ENCODE assay signal across 11 cellular contexts in genomic region chr6:15363523-15364400, GRCh38.
DNase-seq lines count a peak whose midpoint lies in the region; ATAC-seq and TF ChIP-seq lines count a peak whose summit lies in the region.
"Had no signal": no experiment of that assay in that cellular context is flagged by ENCODE, and none has a peak within 500 bp of the region (broad histone marks: within the 10 kb centered on the region; RNA-seq: fewer than 3 reads in every experiment).

No MANE protein-coding gene starts in this region.

- no peaks in the 10 kb centered on the region for H3K27me3 Mint-ChIP-seq in activated T-cell treated with anti-CD3 and anti-CD28 coated beads, Interleukin-2, amount 50 U/mL, for 4 hours (ENCODE audit: low read depth)
- H3K27me3 Mint-ChIP-seq in activated T-helper 17 cell treated with anti-CD3 and anti-CD28 coated beads, Interleukin-2, amount 50 U/mL, for 72 hours, result no peaks in the 10 kb centered on the region
- H3K27me3 Mint-ChIP-seq in mesothelial cell of epicardium (ENCODE audit: low read depth), result no peaks in the 10 kb centered on the region

- H3K9me3 Mint-ChIP-seq in activated T-cell treated with anti-CD3 and anti-CD28 coated beads, Interleukin-2, amount 50 U/mL, for 4 hours, result no peaks in the 10 kb centered on the region
- H3K9me3 Mint-ChIP-seq in activated T-helper 17 cell treated with anti-CD3 and anti-CD28 coated beads, Interleukin-2, amount 50 U/mL, for 72 hours, result no peaks in the 10 kb centered on the region
- H3K9me3 Mint-ChIP-seq in stimulated activated effector memory CD8-positive, alpha-beta T cell treated with anti-CD3 and anti-CD28 coated beads, Interleukin-12 subunit alpha, Interleukin-12 subunit beta, amount 100 ng/mL, for 72 hours, result no peaks in the 10 kb centered on the region
- H3K9me3 Mint-ChIP-seq in mesothelial cell of epicardium, result no peaks in the 10 kb centered on the region

- H3K4me1 ChIP-seq in uterus, result no peaks in the 10 kb centered on the region

- H3K27ac Mint-ChIP-seq in activated T-helper 17 cell treated with anti-CD3 and anti-CD28 coated beads, Interleukin-2, amount 50 U/mL, for 72 hours, result no peak overlapping the region
- H3K27ac Mint-ChIP-seq in stimulated activated effector memory CD8-positive, alpha-beta T cell treated with anti-CD3 and anti-CD28 coated beads, Interleukin-12 subunit alpha, Interleukin-12 subunit beta, amount 100 ng/mL, for 72 hours, result no peak overlapping the region
- no peak overlapping the region for H3K27ac Mint-ChIP-seq in mesothelial cell of epicardium

- no peaks in the 10 kb centered on the region for H3K27me3 ChIP-seq in uterus

- no peak for TF ChIP-seq POLR2A in uterus (IDR thresholded peaks at IDR 0.05)

- peaks cover 17% of the 10 kb centered on the region for H3K36me3 Mint-ChIP-seq in activated T-cell treated with anti-CD3 and anti-CD28 coated beads, Interleukin-2, amount 50 U/mL, for 4 hours (ENCODE audit: insufficient read depth)
- H3K36me3 Mint-ChIP-seq in activated T-helper 17 cell treated with anti-CD3 and anti-CD28 coated beads, Interleukin-2, amount 50 U/mL, for 72 hours (ENCODE audit: low read depth), result peaks cover 50% of the 10 kb centered on the region
- H3K36me3 Mint-ChIP-seq in stimulated activated effector memory CD8-positive, alpha-beta T cell treated with anti-CD3 and anti-CD28 coated beads, Interleukin-12 subunit alpha, Interleukin-12 subunit beta, amount 100 ng/mL, for 72 hours, result peaks cover 2% of the 10 kb centered on the region
- no peaks in the 10 kb centered on the region for H3K36me3 Mint-ChIP-seq in mesothelial cell of epicardium

- no peak overlapping the region for H3K27ac ChIP-seq in uterus

- DNase-seq in activated T-cell treated with anti-CD3 and anti-CD28 coated beads, Interleukin-2, amount 50 U/mL, for 4 hours, result no peak
- DNase-seq in activated T-cell treated with anti-CD3 and anti-CD28 coated beads for 4 hours, result no peak
- no peak for DNase-seq in stimulated activated effector memory CD8-positive, alpha-beta T cell treated with anti-CD3 and anti-CD28 coated beads, Interleukin-12 subunit alpha, Interleukin-12 subunit beta, amount 100 ng/mL, for 72 hours (ENCODE audit: low spot score in 2 of 2)
- no peak for DNase-seq in mesothelial cell of epicardium (ENCODE audit: low spot score in 2 of 2, unreplicated experiment in 2 of 2)
- DNase-seq in uterus, result no peak
- DNase-seq in left ventricle myocardium superior, result no peak
- DNase-seq: HCEC 1CT, NCI-H2081 had no signal

- intact Hi-C loops in uterus (cut with DNase I; ENCODE audit: low total_unique reads) (no loop called here), left ventricle myocardium superior (cut with micrococcal nuclease) (no loop called here)

- H3K36me3 ChIP-seq in uterus, result no peaks in the 10 kb centered on the region

- no peak overlapping the region for H3K4me3 ChIP-seq in uterus
- H3K4me3 ChIP-seq: lung had no signal

- peak; percentile 74 to 83 for ATAC-seq in activated T-cell treated with anti-CD3 and anti-CD28 coated beads, Interleukin-2, amount 50 U/mL, for 4 hours
- ATAC-seq in HG02852 (IDR thresholded peaks at IDR 0.05; ENCODE audit: unreplicated experiment) (peak; percentile 44), left ventricle myocardium superior (no peak)
- peak; percentile 80 for ATAC-seq in activated T-helper 17 cell treated with anti-CD3 and anti-CD28 coated beads, Interleukin-2, amount 50 U/mL, for 72 hours (replicated peaks)
- ATAC-seq in stimulated activated effector memory CD8-positive, alpha-beta T cell treated with anti-CD3 and anti-CD28 coated beads, Interleukin-12 subunit alpha, Interleukin-12 subunit beta, amount 100 ng/mL, for 72 hours, result peak; percentile 96

- H3K9me3 ChIP-seq in uterus, result no peaks in the 10 kb centered on the region

- H3K4me1 Mint-ChIP-seq in activated T-cell treated with anti-CD3 and anti-CD28 coated beads, Interleukin-2, amount 50 U/mL, for 4 hours (ENCODE audit: low read depth), result peaks cover 46% of the 10 kb centered on the region
- peaks cover 27% of the 10 kb centered on the region for H3K4me1 Mint-ChIP-seq in activated T-helper 17 cell treated with anti-CD3 and anti-CD28 coated beads, Interleukin-2, amount 50 U/mL, for 72 hours
- H3K4me1 Mint-ChIP-seq in stimulated activated effector memory CD8-positive, alpha-beta T cell treated with anti-CD3 and anti-CD28 coated beads, Interleukin-12 subunit alpha, Interleukin-12 subunit beta, amount 100 ng/mL, for 72 hours, result peaks cover 40% of the 10 kb centered on the region
- peaks cover 38% of the 10 kb centered on the region for H3K4me1 Mint-ChIP-seq in mesothelial cell of epicardium

- TF ChIP-seq CTCF in mesothelial cell of epicardium (IDR thresholded peaks at IDR 0.05; ENCODE audit: unreplicated experiment) (no peak), uterus (IDR thresholded peaks at IDR 0.05) (no peak)

- no peak overlapping the region for H3K4me3 Mint-ChIP-seq in activated T-cell treated with anti-CD3 and anti-CD28 coated beads, Interleukin-2, amount 50 U/mL, for 4 hours
- no peak overlapping the region for H3K4me3 Mint-ChIP-seq in activated T-helper 17 cell treated with anti-CD3 and anti-CD28 coated beads, Interleukin-2, amount 50 U/mL, for 72 hours
- H3K4me3 Mint-ChIP-seq in stimulated activated effector memory CD8-positive, alpha-beta T cell treated with anti-CD3 and anti-CD28 coated beads, Interleukin-12 subunit alpha, Interleukin-12 subunit beta, amount 100 ng/mL, for 72 hours, result no peak overlapping the region
- no peak overlapping the region for H3K4me3 Mint-ChIP-seq in mesothelial cell of epicardium
